Comparison of ENCODE assay signal across 8 cellular contexts in genomic region chr16:21645261-21645721, GRCh38. TPM values are rescaled to one million over a fixed set of nuclear protein-coding genes. Genes with fewer than 3 reads are reported as not detected.
DNase-seq lines count a peak whose midpoint lies in the region; ATAC-seq and TF ChIP-seq lines count a peak whose summit lies in the region.

No MANE protein-coding gene starts in this region.

- H3K27me3 Mint-ChIP-seq in activated CD8-positive, alpha-beta memory T cell treated with anti-CD3 and anti-CD28 coated beads, Interleukin-2, amount 10 ng/mL, durations not matched to agents 7 days and 5 days = no peaks in the 10 kb centered on the region

- H3K4me3 ChIP-seq in BLaER1 (peak overlapping the region; percentile 58), gastroesophageal sphincter (peak overlapping the region in 1 of 2 donors; percentile 35)

- peak; percentile 58 for DNase-seq in activated CD8-positive, alpha-beta memory T cell treated with anti-CD3 and anti-CD28 coated beads, Interleukin-2, amount 10 ng/mL, durations not matched to agents 7 days and 5 days
- peak; percentile 34 for DNase-seq in stimulated activated naive CD8-positive, alpha-beta T cell treated with anti-CD3 and anti-CD28 coated beads, Interleukin-15, Interleukin-2, amounts not matched to agents 100 U/mL and 50 U/mL, for 24 hours
- DNase-seq in G401 (ENCODE audit: low spot score) = no peak
- no peak for DNase-seq in iPS-NIHi7 (ENCODE audit: extremely low spot score)

- WGBS in gastroesophageal sphincter (ENCODE audit: low coverage in 1 of 2), 2 donors = 64 to 92% methylated on average over 2 to 3 of the region's 9 CpGs

- H3K9ac ChIP-seq in BLaER1 = peak overlapping the region; percentile 63

- no peak for TF ChIP-seq POLR2A in gastroesophageal sphincter (IDR thresholded peaks at IDR 0.05)

- H3K36me3 Mint-ChIP-seq in activated CD8-positive, alpha-beta memory T cell treated with anti-CD3 and anti-CD28 coated beads, Interleukin-2, amount 10 ng/mL, durations not matched to agents 7 days and 5 days = peaks cover 8% of the 10 kb centered on the region

- H3K36me3 ChIP-seq in BLaER1 (peaks cover 10% of the 10 kb centered on the region), gastroesophageal sphincter (no peaks in the 10 kb centered on the region)

- ATAC-seq in HG03060 (IDR thresholded peaks at IDR 0.05; ENCODE audit: low read depth, unreplicated experiment) = peak; percentile 30
- peak; percentile 45 for ATAC-seq in activated CD8-positive, alpha-beta memory T cell treated with anti-CD3 and anti-CD28 coated beads, Interleukin-2, amount 10 ng/mL, durations not matched to agents 7 days and 5 days
- ATAC-seq in gastroesophageal sphincter = no peak
- peak; percentile 45 for ATAC-seq in stimulated activated naive CD8-positive, alpha-beta T cell treated with anti-CD3 and anti-CD28 coated beads, Interleukin-15, Interleukin-2, amounts not matched to agents 100 U/mL and 50 U/mL, for 24 hours
- no peak for ATAC-seq in HG03520 (IDR thresholded peaks at IDR 0.05; ENCODE audit: unreplicated experiment)

- peaks cover 56% of the 10 kb centered on the region for H3K4me1 Mint-ChIP-seq in activated CD8-positive, alpha-beta memory T cell treated with anti-CD3 and anti-CD28 coated beads, Interleukin-2, amount 10 ng/mL, durations not matched to agents 7 days and 5 days

- H3K4me2 ChIP-seq in BLaER1 = peak overlapping the region; percentile 73

- H3K27me3 ChIP-seq in BLaER1 (no peaks in the 10 kb centered on the region), gastroesophageal sphincter (no peaks in the 10 kb centered on the region)

- TF ChIP-seq CTCF in gastroesophageal sphincter (IDR thresholded peaks at IDR 0.05) = no peak

- H3K4me1 ChIP-seq in BLaER1 (peaks cover 60% of the 10 kb centered on the region), gastroesophageal sphincter (peaks cover 0 to 43% (median 4%) of the 10 kb centered on the region in 3 donors)

- in situ Hi-C loops in G401 (cut with HindIII; ENCODE audit: low sequenced_read_pairs) = loop anchor here (5.0 kb wide), 1 partner anchor 42 kb away; no protein-coding TSS in a partner anchor

- no peak for TF ChIP-seq EP300 in gastroesophageal sphincter (IDR thresholded peaks at IDR 0.05)

- peak overlapping the region; percentile 91 for H3K27ac Mint-ChIP-seq in activated CD8-positive, alpha-beta memory T cell treated with anti-CD3 and anti-CD28 coated beads, Interleukin-2, amount 10 ng/mL, durations not matched to agents 7 days and 5 days

- CTCF ChIA-PET in activated CD8-positive, alpha-beta memory T cell treated with anti-CD3 and anti-CD28 coated beads, Interleukin-2, amount 10 ng/mL, durations not matched to agents 7 days and 5 days (lab: Charles Lee) = interaction anchor here (0.7 to 5.4 kb wide), 15 partner anchors 11 to 543 kb away, joined by 3 to 46 read pairs (median 5); no protein-coding TSS in a partner anchor

- H3K9me3 ChIP-seq in BLaER1 = no peaks in the 10 kb centered on the region
- no peaks in the 10 kb centered on the region for H3K9me3 ChIP-seq in gastroesophageal sphincter

- H3K9me3 Mint-ChIP-seq in activated CD8-positive, alpha-beta memory T cell treated with anti-CD3 and anti-CD28 coated beads, Interleukin-2, amount 10 ng/mL, durations not matched to agents 7 days and 5 days (ENCODE audit: low read depth) = no peaks in the 10 kb centered on the region

- H4K20me1 ChIP-seq in BLaER1 = no peaks in the 10 kb centered on the region

- peak overlapping the region; percentile 79 for H3K27ac ChIP-seq in BLaER1
- H3K27ac ChIP-seq in gastroesophageal sphincter = peak overlapping the region; percentile 7 to 59 (median 36)

- H3K4me3 Mint-ChIP-seq in activated CD8-positive, alpha-beta memory T cell treated with anti-CD3 and anti-CD28 coated beads, Interleukin-2, amount 10 ng/mL, durations not matched to agents 7 days and 5 days = peak overlapping the region; percentile 68

RNA-seq across cellular contexts. Expression of gene IGSF6, which starts 7.1 kb away (rescaled TPM):
- under 1 TPM in 1 of 2 experiments, not detected in 1; 0.09 TPM for total RNA-seq in activated CD8-positive, alpha-beta memory T cell treated with anti-CD3 and anti-CD28 coated beads, Interleukin-2, amount 10 ng/mL, durations not matched to agents 7 days and 5 days
- total RNA-seq in gastroesophageal sphincter = 1 to 10 TPM in 2 of 4 donors, under 1 TPM in 1, not detected in 1; 0.62 to 5.0 (median 1.4) TPM
- not detected in 2 replicates for total RNA-seq in G401 (2014; rRNA removed; shearing (Covaris generic))

RNA-seq across cellular contexts. Expression of gene OTOA, which starts 18.5 kb away (rescaled TPM):
- total RNA-seq in activated CD8-positive, alpha-beta memory T cell treated with anti-CD3 and anti-CD28 coated beads, Interleukin-2, amount 10 ng/mL, durations not matched to agents 7 days and 5 days = under 1 TPM; 0.09 to 0.38 TPM
- under 1 TPM in 1 of 4 donors, not detected in 3; 0.54 TPM for total RNA-seq in gastroesophageal sphincter
- total RNA-seq in G401 (2014; rRNA removed; shearing (Covaris generic)) = 0.10 and 0.74 TPM in 2 replicates

RNA-seq across cellular contexts. Expression of gene METTL9, which starts 45.9 kb away (rescaled TPM):
- total RNA-seq in activated CD8-positive, alpha-beta memory T cell treated with anti-CD3 and anti-CD28 coated beads, Interleukin-2, amount 10 ng/mL, durations not matched to agents 7 days and 5 days = 10 to 100 TPM; 86.6 to 93.4 TPM
- total RNA-seq in gastroesophageal sphincter = 100 to 1,000 TPM in 3 of 4 donors, 10 to 100 TPM in 1; 97.0 to 118 (median 108) TPM
- total RNA-seq in G401 (2014; rRNA removed; shearing (Covaris generic)) = 288 and 334 TPM in 2 replicates

Comparison
In these comparisons a context has a peak if more than half of its experiments do, and no peak if none do; other contexts are left out.
1. ATAC-seq: peak in HG03060 (single experiment), activated CD8-positive, alpha-beta memory T cell treated with anti-CD3 and anti-CD28 coated beads, Interleukin-2, amount 10 ng/mL, durations not matched to agents 7 days and 5 days (single experiment) and stimulated activated naive CD8-positive, alpha-beta T cell treated with anti-CD3 and anti-CD28 coated beads, Interleukin-15, Interleukin-2, amounts not matched to agents 100 U/mL and 50 U/mL, for 24 hours (single experiment); none in gastroesophageal sphincter (single experiment) and HG03520 (single experiment).
2. DNase-seq: peak in activated CD8-positive, alpha-beta memory T cell treated with anti-CD3 and anti-CD28 coated beads, Interleukin-2, amount 10 ng/mL, durations not matched to agents 7 days and 5 days (single experiment) and stimulated activated naive CD8-positive, alpha-beta T cell treated with anti-CD3 and anti-CD28 coated beads, Interleukin-15, Interleukin-2, amounts not matched to agents 100 U/mL and 50 U/mL, for 24 hours (single experiment); none in G401 (single experiment) and iPS-NIHi7 (single experiment).